Comparison of ENCODE assay signal across 8 cellular contexts in the genomic region with DNA sequence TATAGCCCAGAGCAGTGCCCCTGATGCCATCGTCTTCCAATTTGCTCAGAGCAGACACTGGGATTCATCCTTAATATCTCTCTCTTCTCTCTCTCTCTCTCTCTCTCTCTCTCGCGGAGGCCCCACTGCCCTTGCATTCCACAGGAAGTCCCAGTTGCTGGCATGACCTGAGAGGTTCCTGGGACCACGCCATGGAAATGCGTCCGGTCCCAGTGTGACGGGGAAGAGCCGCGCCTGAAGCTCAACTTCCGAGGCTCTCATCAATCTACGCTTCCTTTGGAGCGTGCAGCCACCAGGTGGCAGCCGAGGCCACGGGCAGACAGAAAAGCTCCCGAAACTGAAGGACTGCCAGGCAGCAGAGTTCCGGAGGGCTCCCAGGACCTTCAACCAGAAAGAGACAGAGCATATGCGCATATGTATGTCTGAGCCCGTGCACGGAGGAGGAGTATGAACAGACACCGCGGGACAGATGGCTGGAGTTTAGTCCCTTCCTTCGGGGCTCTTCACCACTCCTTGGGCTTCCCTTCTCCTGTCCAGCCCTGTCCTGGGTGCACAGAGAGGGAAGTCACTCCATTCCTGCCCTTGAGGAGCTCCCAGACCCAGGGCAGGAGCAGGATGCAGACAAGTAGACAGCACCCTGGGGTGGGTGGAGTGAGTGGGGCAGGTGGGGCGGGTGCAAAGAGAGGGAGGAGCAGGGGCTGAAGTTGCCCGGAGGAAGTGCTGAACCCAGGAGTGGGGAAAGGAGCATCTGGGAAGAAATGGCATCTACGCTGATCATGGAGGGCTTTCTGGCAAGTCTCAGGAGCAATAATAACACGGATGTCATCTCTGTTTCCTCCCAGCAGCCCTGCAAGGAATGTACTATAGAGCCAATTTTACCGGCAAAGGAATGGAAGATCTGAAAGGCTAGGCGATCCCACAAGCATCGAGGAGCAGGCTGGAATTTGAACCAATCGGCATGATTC. TPM values are rescaled to one million over a fixed set of nuclear protein-coding genes. Genes with fewer than 3 reads are reported as not detected.
A peak's percentile ranks its signal among the peaks of the same experiment; 100 is the strongest.
DNase-seq lines count a peak whose midpoint lies in the region; ATAC-seq and TF ChIP-seq lines count a peak whose summit lies in the region.

No MANE protein-coding gene starts in this region.

- no peaks in the 10 kb centered on the region for H3K36me3 Mint-ChIP-seq in chondrocyte (ENCODE audit: low read depth)

- peak overlapping the region; percentile 81 for H3K4me3 Mint-ChIP-seq in chondrocyte (ENCODE audit: unreplicated experiment)

- POLR2A ChIA-PET in BJ (lab: Charles Lee) = interaction anchor here (0.5 to 0.7 kb wide), 4 partner anchors 11 to 83 kb away, joined by 3 read pairs; partner anchors contain the start of gene PDZK1IP1

- peak; percentile 99 for TF ChIP-seq CTCF in BJ (IDR thresholded peaks at IDR 0.05; ENCODE audit: insufficient read depth, low read depth, low read length)
- TF ChIP-seq CTCF in chondrocyte (IDR thresholded peaks at IDR 0.05) = peak; percentile 95

- H3K27me3 Mint-ChIP-seq in chondrocyte (ENCODE audit: low read depth) = peaks cover 5% of the 10 kb centered on the region

- H3K27me3 ChIP-seq in BJ (ENCODE audit: control insufficient read depth, insufficient read depth, low read length) = no peaks in the 10 kb centered on the region; the same call in 1 of the 2 replicates

- H3K36me3 ChIP-seq in BJ (ENCODE audit: control insufficient read depth, insufficient read depth, low read length) = no peaks in the 10 kb centered on the region

- no peaks in the 10 kb centered on the region for H3K9me3 Mint-ChIP-seq in chondrocyte (ENCODE audit: low read depth)

- CTCF ChIA-PET in BJ (lab: Yijun Ruan, JAX) = interaction anchor here (0.6 to 4.0 kb wide), 46 partner anchors 9 to 734 kb away, joined by 3 to 66 read pairs (median 4); partner anchors contain the start of genes CMPK1, FOXD2 and PDZK1IP1

- peak; percentile 68 for DNase-seq in BJ (ENCODE audit: low read depth)
- peak; percentile 83 for DNase-seq in GM19238 (ENCODE audit: insufficient read length, low spot score)
- peak; percentile 81 to 97 for DNase-seq in NCI-H446 (lab: John Stamatoyannopoulos, UW)
- peak; percentile 77 for DNase-seq in activated CD4-positive, CD25-positive, alpha-beta regulatory T cell treated with anti-CD3 and anti-CD28 coated beads, Interleukin-2, amount 50 U/mL, for 72 hours
- DNase-seq in chondrocyte (ENCODE audit: low spot score) = no peak
- DNase-seq in kidney glomerular epithelial cell (lab: John Stamatoyannopoulos, UW) = peak; percentile 87
- DNase-seq in stimulated activated CD4-positive, alpha-beta T cell treated with anti-CD3 and anti-CD28 coated beads, Interleukin-1b, Interleukin-23, amount 100 ng/mL, for 24 hours (ENCODE audit: low read depth in 4 of 4, low spot score in 1 of 4) = peak; percentile 38 to 73 (median 58)

- peak overlapping the region; percentile 96 for H3K27ac Mint-ChIP-seq in chondrocyte (ENCODE audit: unreplicated experiment)

- H3K4me1 Mint-ChIP-seq in chondrocyte (ENCODE audit: low read depth) = peaks cover 25% of the 10 kb centered on the region

- peak; percentile 89 for ATAC-seq in HG03432 (IDR thresholded peaks at IDR 0.05; ENCODE audit: unreplicated experiment)

- H3K4me3 ChIP-seq in BJ (ENCODE audit: low read depth, low read length) = peak overlapping the region; percentile 39

RNA-seq across cellular contexts. Expression of gene PDZK1IP1, which starts 10.5 kb away (rescaled TPM):
- polyA plus RNA-seq in BJ (2011; rRNA removed) = not detected in 2 replicates
- not detected in 2 replicates for polyA minus RNA-seq in BJ (2011; rRNA and poly(A)+ RNA removed)
- total RNA-seq in chondrocyte = not detected in 3 replicates

RNA-seq across cellular contexts. Expression of gene CYP4A22, which starts 42.1 kb away (rescaled TPM):
- not detected in 2 replicates for polyA plus RNA-seq in BJ (2011; rRNA removed)
- polyA minus RNA-seq in BJ (2011; rRNA and poly(A)+ RNA removed) = 0.14 TPM in 1 of 2 replicates, not detected in the other
- not detected in 3 replicates for total RNA-seq in chondrocyte

RNA-seq across cellular contexts. Expression of gene TAL1, which starts 52.7 kb away (rescaled TPM):
- not detected in 2 replicates for polyA plus RNA-seq in BJ (2011; rRNA removed)
- polyA minus RNA-seq in BJ (2011; rRNA and poly(A)+ RNA removed) = not detected in 2 replicates
- 0.10 TPM in 2 of 3 replicates, not detected in the other for total RNA-seq in chondrocyte
